ENCODE assay signal across 1 cellular context in genomic region chr14:44657688-44658388, GRCh38.
TF ChIP-seq lines count a peak whose summit lies in the region.

No MANE protein-coding gene starts in this region.

TF ChIP-seq in GM23338, 12 proteins besides CTCF, POLR2A, EP300 and RAD21 (continued from another document):
- TF ChIP-seq ZNF462 (CRISPR knock-in tag; IDR thresholded peaks at IDR 0.05) (no peak), ZNF114 (CRISPR knock-in tag; IDR thresholded peaks at IDR 0.05) (no peak), STAT1 (IDR thresholded peaks at IDR 0.05; ENCODE audit: unreplicated experiment) (no peak), CREB1 (CRISPR knock-in tag; IDR thresholded peaks at IDR 0.05; ENCODE audit: low read depth) (no peak), EZH2 (IDR thresholded peaks at IDR 0.05; ENCODE audit: low read depth, unreplicated experiment) (no peak)
- TF ChIP-seq, protein P1, sequence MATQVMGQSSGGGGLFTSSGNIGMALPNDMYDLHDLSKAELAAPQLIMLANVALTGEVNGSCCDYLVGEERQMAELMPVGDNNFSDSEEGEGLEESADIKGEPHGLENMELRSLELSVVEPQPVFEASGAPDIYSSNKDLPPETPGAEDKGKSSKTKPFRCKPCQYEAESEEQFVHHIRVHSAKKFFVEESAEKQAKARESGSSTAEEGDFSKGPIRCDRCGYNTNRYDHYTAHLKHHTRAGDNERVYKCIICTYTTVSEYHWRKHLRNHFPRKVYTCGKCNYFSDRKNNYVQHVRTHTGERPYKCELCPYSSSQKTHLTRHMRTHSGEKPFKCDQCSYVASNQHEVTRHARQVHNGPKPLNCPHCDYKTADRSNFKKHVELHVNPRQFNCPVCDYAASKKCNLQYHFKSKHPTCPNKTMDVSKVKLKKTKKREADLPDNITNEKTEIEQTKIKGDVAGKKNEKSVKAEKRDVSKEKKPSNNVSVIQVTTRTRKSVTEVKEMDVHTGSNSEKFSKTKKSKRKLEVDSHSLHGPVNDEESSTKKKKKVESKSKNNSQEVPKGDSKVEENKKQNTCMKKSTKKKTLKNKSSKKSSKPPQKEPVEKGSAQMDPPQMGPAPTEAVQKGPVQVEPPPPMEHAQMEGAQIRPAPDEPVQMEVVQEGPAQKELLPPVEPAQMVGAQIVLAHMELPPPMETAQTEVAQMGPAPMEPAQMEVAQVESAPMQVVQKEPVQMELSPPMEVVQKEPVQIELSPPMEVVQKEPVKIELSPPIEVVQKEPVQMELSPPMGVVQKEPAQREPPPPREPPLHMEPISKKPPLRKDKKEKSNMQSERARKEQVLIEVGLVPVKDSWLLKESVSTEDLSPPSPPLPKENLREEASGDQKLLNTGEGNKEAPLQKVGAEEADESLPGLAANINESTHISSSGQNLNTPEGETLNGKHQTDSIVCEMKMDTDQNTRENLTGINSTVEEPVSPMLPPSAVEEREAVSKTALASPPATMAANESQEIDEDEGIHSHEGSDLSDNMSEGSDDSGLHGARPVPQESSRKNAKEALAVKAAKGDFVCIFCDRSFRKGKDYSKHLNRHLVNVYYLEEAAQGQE (IDR thresholded peaks at IDR 0.05; ENCODE audit: unreplicated experiment): no peak
TF ChIP-seq in GM23338: peak in this region for 0.
